In the genomic region with DNA sequence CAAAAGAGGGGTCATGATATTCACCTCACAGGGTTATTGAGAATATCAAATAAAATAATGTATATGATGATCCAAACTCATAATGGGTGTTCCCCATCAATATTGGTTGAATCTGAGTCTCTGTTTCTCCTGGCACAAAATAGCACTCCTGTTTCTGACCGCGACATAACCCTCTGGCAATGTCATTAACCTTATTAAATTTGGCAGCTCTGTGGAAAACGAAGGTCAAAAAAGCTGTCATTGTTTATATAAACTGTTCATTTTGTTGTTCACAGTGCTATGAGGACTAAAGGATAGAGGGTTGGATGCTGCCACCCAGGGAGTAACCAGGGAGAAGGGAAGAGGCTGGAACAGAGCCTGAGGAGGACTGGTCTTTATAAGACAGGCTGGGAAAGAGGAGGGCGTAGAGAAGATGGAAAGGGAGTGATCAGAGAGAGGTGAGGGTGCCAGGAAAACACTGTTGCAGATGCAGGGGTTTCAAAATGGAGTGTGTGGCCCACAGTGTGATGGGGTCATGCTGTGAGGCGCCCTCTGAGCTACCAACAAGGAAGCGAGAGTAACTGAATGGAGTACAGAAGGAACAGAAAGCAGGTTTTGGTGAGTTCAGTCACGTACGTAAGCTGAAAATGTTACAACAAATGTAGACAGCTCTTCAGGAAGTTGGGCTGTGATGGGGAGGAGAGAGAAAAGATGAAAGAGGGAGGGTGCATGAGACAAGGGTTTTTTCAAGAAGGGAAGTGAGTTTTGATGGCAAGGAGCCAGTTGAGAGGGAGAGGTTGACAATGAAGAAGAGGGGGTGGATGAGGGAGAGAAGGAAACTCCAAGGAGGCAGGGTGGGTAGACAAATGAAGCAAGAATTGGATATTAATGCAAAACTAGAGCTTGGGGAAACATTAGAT, we compare ENCODE assay signal across 8 cellular contexts.
DNase-seq lines count a peak whose midpoint lies in the region; ATAC-seq and TF ChIP-seq lines count a peak whose summit lies in the region.

No MANE protein-coding gene starts in this region.

- ATAC-seq in GM19467 (IDR thresholded peaks at IDR 0.05; ENCODE audit: unreplicated experiment) (peak; percentile 93), HG03520 (IDR thresholded peaks at IDR 0.05; ENCODE audit: unreplicated experiment) (peak; percentile 99)

- TF ChIP-seq CTCF in GM10266 (IDR thresholded peaks at IDR 0.05; ENCODE audit: control insufficient read depth, insufficient read depth, low read depth, missing control alignments) (no peak), osteoblast (IDR thresholded peaks at IDR 0.05; ENCODE audit: extremely low read depth, low read depth, low read length) (no peak)

- no peaks in the 10 kb centered on the region for H3K36me3 ChIP-seq in osteoblast (ENCODE audit: insufficient read depth, low read length)

- peaks cover 14% of the 10 kb centered on the region for H3K4me1 ChIP-seq in osteoblast (ENCODE audit: insufficient read depth, low read length)

- H3K4me3 ChIP-seq in osteoblast (ENCODE audit: insufficient read depth, low read length), result no peak overlapping the region

- H4K20me1 ChIP-seq in osteoblast (ENCODE audit: insufficient read depth, low read length), result no peaks in the 10 kb centered on the region

- no peaks in the 10 kb centered on the region for H3K79me2 ChIP-seq in osteoblast (ENCODE audit: insufficient read depth, low read length)

- H3K27ac ChIP-seq in osteoblast (ENCODE audit: low read depth, low read length), result no peak overlapping the region

- peak; percentile 75 for DNase-seq in GM10266 (ENCODE audit: extremely low spot score)
- DNase-seq in activated T-cell treated with anti-CD3 and anti-CD28 coated beads, Interleukin-2, amount 50 U/mL, for 1 hour, result peak; percentile 46
- DNase-seq in osteoblast (ENCODE audit: insufficient read length, low spot score, missing footprints), result peak; percentile 25
- DNase-seq in NCI-H748 (lab: John Stamatoyannopoulos, UW; ENCODE audit: unreplicated experiment), result no peak
- no peak for DNase-seq in COLO668 (lab: John Stamatoyannopoulos, UW; ENCODE audit: unreplicated experiment)
- DNase-seq in NCI-H2029 (lab: John Stamatoyannopoulos, UW), result no peak

- H3K9me3 ChIP-seq in osteoblast (ENCODE audit: low read depth, low read length), result no peaks in the 10 kb centered on the region

- H3K27me3 ChIP-seq in osteoblast (ENCODE audit: insufficient read depth, low read length), result no peaks in the 10 kb centered on the region

- no peak overlapping the region for H3K4me2 ChIP-seq in osteoblast (ENCODE audit: insufficient read depth, low read length)

- H2AFZ ChIP-seq in osteoblast (ENCODE audit: low read length), result no peak overlapping the region

Comparison
In these comparisons a context has a peak if more than half of its experiments do, and no peak if none do; other contexts are left out.
1. DNase-seq: peak in GM10266 (single experiment), activated T-cell treated with anti-CD3 and anti-CD28 coated beads, Interleukin-2, amount 50 U/mL, for 1 hour (single experiment) and osteoblast (single experiment); none in NCI-H748 (single experiment), COLO668 (single experiment) and NCI-H2029 (single experiment).